In genomic region chrX:150984164-150984824, GRCh38 we compare ENCODE assay signal across 8 cellular contexts. TPM values are rescaled to one million over a fixed set of nuclear protein-coding genes. Genes with fewer than 3 reads are reported as not detected.
A peak's percentile ranks its signal among the peaks of the same experiment; 100 is the strongest.
DNase-seq lines count a peak whose midpoint lies in the region; ATAC-seq and TF ChIP-seq lines count a peak whose summit lies in the region.

No MANE protein-coding gene starts in this region.

- H3K4me1 ChIP-seq in thoracic aorta (ENCODE audit: control insufficient read depth in 1 of 2, low read depth in 2 of 2) = peaks cover 0 to 5% of the 10 kb centered on the region in 2 donors

- no peak for TF ChIP-seq CTCF in thoracic aorta (IDR thresholded peaks at IDR 0.05)

- H3K27ac ChIP-seq in thoracic aorta = no peak overlapping the region

- no peaks in the 10 kb centered on the region for H3K9me3 ChIP-seq in thoracic aorta

- H3K4me3 ChIP-seq in thoracic aorta = peak overlapping the region; percentile 68

- H3K4me1 Mint-ChIP-seq in activated naive CD8-positive, alpha-beta T cell (ENCODE audit: low read depth) = peaks cover 10% of the 10 kb centered on the region

- H3K27me3 ChIP-seq in thoracic aorta (replicated peaks; ENCODE audit: insufficient read depth) = no peaks in the 10 kb centered on the region

- no peaks in the 10 kb centered on the region for H3K36me3 ChIP-seq in thoracic aorta

- peak; percentile 5 for DNase-seq in stimulated activated CD4-positive, alpha-beta T cell treated with anti-CD3 and anti-CD28 coated beads, Interleukin-4, amount 100 ng/mL, for 1 hour
- DNase-seq in stimulated activated CD4-positive, alpha-beta T cell treated with anti-CD3 and anti-CD28 coated beads, Interleukin-2, amount 100 ng/mL, for 48 hours = no peak
- DNase-seq in kidney tubule cell (ENCODE audit: low spot score) = peak; percentile 5
- no peak for DNase-seq in thoracic aorta (ENCODE audit: low spot score)
- no peak for DNase-seq in GOT3 (lab: John Stamatoyannopoulos, UW)
- DNase-seq in SW480 (ENCODE audit: low spot score) = no peak

- H3K27ac Mint-ChIP-seq in activated naive CD8-positive, alpha-beta T cell = peak overlapping the region; percentile 68

- peaks cover 2% of the 10 kb centered on the region for H3K36me3 Mint-ChIP-seq in activated naive CD8-positive, alpha-beta T cell

- ATAC-seq in HG03280 (IDR thresholded peaks at IDR 0.05; ENCODE audit: unreplicated experiment) (peak; percentile 20), thoracic aorta (ENCODE audit: insufficient number of reproducible peaks, low FRiP score, low read depth) (no peak)

- H3K4me3 Mint-ChIP-seq in activated naive CD8-positive, alpha-beta T cell = peak overlapping the region; percentile 86

- no peaks in the 10 kb centered on the region for H3K9me3 Mint-ChIP-seq in activated naive CD8-positive, alpha-beta T cell (ENCODE audit: low read depth)

- peaks cover 3% of the 10 kb centered on the region for H3K27me3 Mint-ChIP-seq in activated naive CD8-positive, alpha-beta T cell

RNA-seq across cellular contexts. Expression of gene HMGB3, which starts 1.2 kb away (rescaled TPM):
- total RNA-seq in thoracic aorta = 1 to 10 TPM in 1 of 2 donors, under 1 TPM in 1; 0.41 to 3.2 TPM

Comparison
In these comparisons a context has a peak if more than half of its experiments do, and no peak if none do; other contexts are left out.
1. DNase-seq: peak in stimulated activated CD4-positive, alpha-beta T cell treated with anti-CD3 and anti-CD28 coated beads, Interleukin-4, amount 100 ng/mL, for 1 hour (single experiment) and kidney tubule cell (single experiment); none in stimulated activated CD4-positive, alpha-beta T cell treated with anti-CD3 and anti-CD28 coated beads, Interleukin-2, amount 100 ng/mL, for 48 hours (0 of 2), thoracic aorta (single experiment), GOT3 (single experiment) and SW480 (single experiment).